22 cellular contexts compared by ENCODE assay signal in the genomic region with DNA sequence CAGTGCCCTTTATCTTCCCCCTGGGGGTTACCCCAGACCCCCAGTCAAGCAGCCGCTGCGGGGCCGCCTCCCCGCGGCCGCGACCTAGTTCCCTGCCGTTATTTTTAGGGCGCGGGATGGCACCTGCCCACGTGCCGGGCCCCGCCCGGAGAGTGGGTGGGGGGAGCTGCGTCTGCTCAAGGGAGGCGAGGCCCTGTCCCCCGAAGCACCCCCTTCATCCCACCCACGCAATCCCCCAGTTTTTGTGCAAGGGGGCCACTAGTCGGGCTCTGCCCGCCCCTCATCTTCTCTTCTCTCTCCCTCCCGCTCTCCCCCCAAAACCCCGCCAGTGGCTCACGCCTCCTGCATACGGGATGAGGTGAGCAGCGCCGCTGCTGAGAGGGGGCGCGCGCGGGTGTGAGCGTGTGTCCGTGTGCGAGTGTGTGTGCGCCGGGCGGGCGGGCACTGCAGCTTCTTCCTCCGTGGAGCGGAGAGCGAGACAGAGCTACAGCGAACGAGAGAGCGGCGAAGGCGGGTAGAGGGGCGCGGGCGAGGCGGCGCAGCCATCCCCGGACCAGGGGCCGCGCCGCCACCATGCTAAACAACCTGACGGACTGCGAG.
DNase-seq lines count a peak whose midpoint lies in the region; ATAC-seq lines count a peak whose summit lies in the region.
"Had no signal": no experiment of that assay in that cellular context is flagged by ENCODE, and none has a peak within 500 bp of the region (broad histone marks: within the 10 kb centered on the region; RNA-seq: fewer than 3 reads in every experiment).

A gene (plus strand): TSS at position 444 of the 600 bp plus-strand sequence. CDS start 130 bp downstream, at position 574.

- ATAC-seq in HG02610 (IDR thresholded peaks at IDR 0.05; ENCODE audit: unreplicated experiment) = no peak
- ATAC-seq: stimulated activated naive CD8-positive, alpha-beta T cell treated with anti-CD3 and anti-CD28 coated beads, Interleukin-15, amount 100 ng/mL, for 72 hours had no signal

- DNase-seq in NCI-H146 (lab: John Stamatoyannopoulos, UW) = peak; percentile 18
- no peak for DNase-seq in NCI-H146 treated with DMSO at 0.1 percent for 48 hours (lab: John Stamatoyannopoulos, UW; ENCODE audit: unreplicated experiment)
- no peak for DNase-seq in iPS DF 6.9 (ENCODE audit: low read depth, low spot score)
- DNase-seq in retina = peak; percentile 39
- no peak for DNase-seq in stimulated activated CD4-positive, alpha-beta T cell treated with anti-CD3 and anti-CD28 coated beads, Interleukin-12 subunit alpha, Interleukin-12 subunit beta, amount 100 ng/mL, for 4 hours
- no peak for DNase-seq in epidermal melanocyte (ENCODE audit: insufficient read length, low spot score)
- DNase-seq: activated CD4-positive, alpha-beta T cell treated with anti-CD3 and anti-CD28 coated beads, Interleukin-2, amount 50 U/mL, for 48 hours; activated effector memory CD4-positive, alpha-beta T cell treated with Interleukin-2 at 50 U/mL for 16 hours; BE2C; COR-L47; foreskin keratinocyte; KBM-7; naive B cell; NCI-H187; psoas muscle; stimulated activated naive CD8-positive, alpha-beta T cell treated with anti-CD3 and anti-CD28 coated beads, Interleukin-15, amount 100 ng/mL, for 72 hours; T-helper 2 cell had no signal

- H3K4me1 ChIP-seq in iPS DF 6.9 (ENCODE audit: control insufficient read depth, insufficient read depth, low read length) = 0 out of 2 replicates have a peak, but pooled peaks cover 2% of the 10 kb centered on the region
- H3K4me1 ChIP-seq: breast epithelium, foreskin keratinocyte, psoas muscle had no signal

- H3K27ac ChIP-seq in angular gyrus (ENCODE audit: low read depth, low read length) (peak within 1 kb of the TSS; percentile 80), iPS DF 6.9 (ENCODE audit: low read length) (no peak within 1 kb of the TSS)
- H3K27ac ChIP-seq: 22Rv1, breast epithelium, foreskin keratinocyte, psoas muscle, skin epidermis had no signal

- peak within 1 kb of the TSS; percentile 2; the same call in 1 of the 2 replicates for H3K4me3 ChIP-seq in iPS DF 6.9 (ENCODE audit: low read length)
- H3K4me3 ChIP-seq: breast epithelium, psoas muscle, skin epidermis had no signal

- H3K27me3 ChIP-seq in iPS DF 6.9 (ENCODE audit: control insufficient read depth, insufficient read depth, low read length) = peaks cover 45% of the 10 kb centered on the region

- H3K9me3 ChIP-seq in iPS DF 6.9 (ENCODE audit: control insufficient read depth, insufficient read depth, low read length) = no peaks in the 10 kb centered on the region
- H3K9me3 ChIP-seq: BE2C, breast epithelium, psoas muscle had no signal

- no peaks in the 10 kb centered on the region for H3K36me3 ChIP-seq in iPS DF 6.9 (ENCODE audit: control insufficient read depth, insufficient read depth, low read length)
- H3K36me3 ChIP-seq: BE2C, breast epithelium had no signal

- WGBS in iPS DF 6.9 (ENCODE audit: insufficient coverage, insufficient read length) = no CpG with 5 or more reads among the region's 56 CpGs

Comparison
In these comparisons a context has a peak if more than half of its experiments do, and no peak if none do; other contexts are left out.
1. DNase-seq: peak in NCI-H146 (single experiment) and retina (single experiment); none in NCI-H146 treated with DMSO at 0.1 percent for 48 hours (single experiment), iPS DF 6.9 (single experiment), stimulated activated CD4-positive, alpha-beta T cell treated with anti-CD3 and anti-CD28 coated beads, Interleukin-12 subunit alpha, Interleukin-12 subunit beta, amount 100 ng/mL, for 4 hours (single experiment) and epidermal melanocyte (single experiment).